ENCODE assay signal across 12 cellular contexts in genomic region chr5:142610176-142611001, GRCh38.
"Had no signal": no experiment of that assay in that cellular context is flagged by ENCODE, and none has a peak within 500 bp of the region (broad histone marks: within the 10 kb centered on the region; RNA-seq: fewer than 3 reads in every experiment).

No MANE protein-coding gene starts in this region.

- DNase-seq: esophagus squamous epithelium had no signal

- H3K9me3 Mint-ChIP-seq: activated CD8-positive, alpha-beta T cell treated with anti-CD3 and anti-CD28 coated beads for 36 hours; activated naive CD8-positive, alpha-beta T cell treated with anti-CD3 and anti-CD28 coated beads for 36 hours; activated T-helper 17 cell treated with anti-CD3 and anti-CD28 coated beads, Interleukin-2, amount 50 U/mL, for 72 hours; effector memory CD8-positive, alpha-beta T cell; mesothelial cell of epicardium; nephron progenitor cell; stimulated activated naive CD8-positive, alpha-beta T cell treated with anti-CD3 and anti-CD28 coated beads, Interleukin-15, amount 100 ng/mL, for 72 hours; type B pancreatic cell had no signal

- H3K4me3 ChIP-seq: esophagus squamous epithelium, hepatocyte, lower lobe of right lung, suprapubic skin had no signal

- H3K36me3 Mint-ChIP-seq: activated naive CD8-positive, alpha-beta T cell treated with anti-CD3 and anti-CD28 coated beads for 36 hours; mesothelial cell of epicardium; type B pancreatic cell had no signal

- H3K36me3 ChIP-seq: esophagus squamous epithelium, lower lobe of right lung, suprapubic skin had no signal

- H2AFZ ChIP-seq: hepatocyte had no signal

- H3K4me2 ChIP-seq: hepatocyte had no signal

- H3K27ac Mint-ChIP-seq: activated CD8-positive, alpha-beta T cell treated with anti-CD3 and anti-CD28 coated beads for 36 hours; activated naive CD8-positive, alpha-beta T cell treated with anti-CD3 and anti-CD28 coated beads for 36 hours; activated T-helper 17 cell treated with anti-CD3 and anti-CD28 coated beads, Interleukin-2, amount 50 U/mL, for 72 hours; effector memory CD8-positive, alpha-beta T cell; mesothelial cell of epicardium; nephron progenitor cell; stimulated activated naive CD8-positive, alpha-beta T cell treated with anti-CD3 and anti-CD28 coated beads, Interleukin-15, amount 100 ng/mL, for 72 hours; type B pancreatic cell had no signal

- H3K9me3 ChIP-seq: esophagus squamous epithelium, lower lobe of right lung, suprapubic skin had no signal

- H3K4me1 Mint-ChIP-seq: activated naive CD8-positive, alpha-beta T cell treated with anti-CD3 and anti-CD28 coated beads for 36 hours had no signal

- H3K79me2 ChIP-seq: hepatocyte had no signal

- H3K27me3 ChIP-seq: esophagus squamous epithelium, suprapubic skin had no signal

- H3K27ac ChIP-seq: esophagus squamous epithelium, hepatocyte, suprapubic skin had no signal

- H3K4me1 ChIP-seq: esophagus squamous epithelium, lower lobe of right lung, suprapubic skin had no signal

- H3K4me3 Mint-ChIP-seq: activated CD8-positive, alpha-beta T cell treated with anti-CD3 and anti-CD28 coated beads for 36 hours; activated naive CD8-positive, alpha-beta T cell treated with anti-CD3 and anti-CD28 coated beads for 36 hours; activated T-helper 17 cell treated with anti-CD3 and anti-CD28 coated beads, Interleukin-2, amount 50 U/mL, for 72 hours; effector memory CD8-positive, alpha-beta T cell; mesothelial cell of epicardium; nephron progenitor cell; stimulated activated naive CD8-positive, alpha-beta T cell treated with anti-CD3 and anti-CD28 coated beads, Interleukin-15, amount 100 ng/mL, for 72 hours; type B pancreatic cell had no signal
